ENCODE assay signal across 8 cellular contexts in genomic region chr19:52786464-52787354, GRCh38. TPM values are rescaled to one million over a fixed set of nuclear protein-coding genes. Genes with fewer than 3 reads are reported as not detected.
DNase-seq lines count a peak whose midpoint lies in the region; ATAC-seq and TF ChIP-seq lines count a peak whose summit lies in the region.
"Not testable (repeated sequence)": the region's sequence is repeated elsewhere in the genome, so short reads cannot be mapped to it uniquely, and the experiment has no call there.

Gene ZNF600, minus strand, starts transcription at chr19:52786791. Its CDS starts 7,903 bp downstream, at chr19:52778888.

- H3K4me2 ChIP-seq in BLaER1 treated with 17β-estradiol and CSF1 and Interleukin-3, amounts not matched to agents 10 nM and 100 nM, result peak within 1 kb of the TSS; percentile 92 to 100 (median 99)

- H3K9ac ChIP-seq in BLaER1 treated with 17β-estradiol and CSF1 and Interleukin-3, amounts not matched to agents 10 nM and 100 nM, result peak within 1 kb of the TSS; percentile 79 to 92 (median 83)
- peak within 1 kb of the TSS; percentile 76 for H3K9ac ChIP-seq in NT2/D1 (ENCODE audit: insufficient read length, low read depth)

- peak; percentile 94 for ATAC-seq in HG03439 (IDR thresholded peaks at IDR 0.05; ENCODE audit: unreplicated experiment)
- ATAC-seq in lower lobe of right lung, result peak; percentile 99 to 100

- H3K27me3 ChIP-seq in BLaER1 treated with 17β-estradiol and CSF1 and Interleukin-3, amounts not matched to agents 10 nM and 100 nM; NT2/D1 (ENCODE audit: insufficient read depth, insufficient read length); lower lobe of right lung (ENCODE audit: low read depth): not testable (repeated sequence)

- intact Hi-C loops in lower lobe of right lung (cut with DNase I), result not testable (repeated sequence)

- peaks cover 20 to 39% (median 26%) of the 10 kb centered on the region in 10 experiments; a peak in 19 of 20 replicates for H3K4me1 ChIP-seq in BLaER1 treated with 17β-estradiol and CSF1 and Interleukin-3, amounts not matched to agents 10 nM and 100 nM
- H3K4me1 ChIP-seq in NT2/D1 (ENCODE audit: insufficient read depth, insufficient read length), result not testable (repeated sequence)
- H3K4me1 ChIP-seq in lower lobe of right lung, result peaks cover 16% of the 10 kb centered on the region

- peak within 1 kb of the TSS; percentile 67 to 93 (median 88) for H3K4me3 ChIP-seq in BLaER1 treated with 17β-estradiol and CSF1 and Interleukin-3, amounts not matched to agents 10 nM and 100 nM
- H3K4me3 ChIP-seq in NT2/D1 (ENCODE audit: insufficient read length, low read depth) (peak within 1 kb of the TSS; percentile 52), lower lobe of right lung (peak within 1 kb of the TSS; percentile 69)

- peak within 1 kb of the TSS; percentile 57 to 83 (median 72) for H3K27ac ChIP-seq in BLaER1 treated with 17β-estradiol and CSF1 and Interleukin-3, amounts not matched to agents 10 nM and 100 nM
- peak within 1 kb of the TSS; percentile 77 for H3K27ac ChIP-seq in lower lobe of right lung

- TF ChIP-seq CTCF in lower lobe of right lung (IDR thresholded peaks at IDR 0.05), result peak; percentile 36

- not testable (repeated sequence) for H3K9me3 ChIP-seq in BLaER1 treated with 17β-estradiol and CSF1 and Interleukin-3, amounts not matched to agents 10 nM and 100 nM (replicated peaks in 1 of 11); NT2/D1 (ENCODE audit: insufficient read depth, low read length); lower lobe of right lung

- peaks cover 0 to 20% (median 9%) of the 10 kb centered on the region in 11 experiments; a peak in 16 of 22 replicates for H3K36me3 ChIP-seq in BLaER1 treated with 17β-estradiol and CSF1 and Interleukin-3, amounts not matched to agents 10 nM and 100 nM
- not testable (repeated sequence) for H3K36me3 ChIP-seq in NT2/D1 (ENCODE audit: insufficient read depth, insufficient read length, low read length); lower lobe of right lung

- DNase-seq in GM19240 (ENCODE audit: insufficient read length, low spot score) (peak; percentile 31), NT2/D1 (ENCODE audit: low read depth, low spot score) (peak; percentile 56), lower lobe of right lung (peak; percentile 96)
- peak; percentile 28 to 41 (median 40) for DNase-seq in activated CD8-positive, alpha-beta memory T cell treated with anti-CD3 and anti-CD28 coated beads for 48 hours (ENCODE audit: low read depth in 2 of 3, low spot score in 2 of 3)
- peak; percentile 59 for DNase-seq in effector CD8-positive, alpha-beta T cell (lab: John Stamatoyannopoulos, UW)
- peak; percentile 55 to 71 for DNase-seq in stimulated activated CD4-positive, alpha-beta T cell treated with anti-CD3 and anti-CD28 coated beads, Interleukin-2, amount 100 ng/mL, for 48 hours

- peaks cover 0 to 37% (median 0%) of the 10 kb centered on the region in 11 experiments; a peak in 4 of 22 replicates for H4K20me1 ChIP-seq in BLaER1 treated with 17β-estradiol and CSF1 and Interleukin-3, amounts not matched to agents 10 nM and 100 nM

RNA-seq across cellular contexts. Expression of gene ZNF600, which starts in this region (rescaled TPM):
- 14.9 TPM for total RNA-seq in lower lobe of right lung

Comparison
In these comparisons a context has a peak if more than half of its experiments do, and no peak if none do; other contexts are left out.
1. Peak in every context shown above with its lines: DNase-seq, ATAC-seq, H3K4me3 ChIP-seq and H3K27ac ChIP-seq.
2. DNase-seq: peak in every context shown above with its lines; median percentile 96 in lower lobe of right lung; 63 in stimulated activated CD4-positive, alpha-beta T cell treated with anti-CD3 and anti-CD28 coated beads, Interleukin-2, amount 100 ng/mL, for 48 hours; 59 in effector CD8-positive, alpha-beta T cell; 56 in NT2/D1; 40 in activated CD8-positive, alpha-beta memory T cell treated with anti-CD3 and anti-CD28 coated beads for 48 hours; 31 in GM19240.